ENCODE assay signal across 1 cellular context in genomic region chr17:8176197-8176940, GRCh38.
TF ChIP-seq lines count a peak whose summit lies in the region.

Gene TMEM107 (minus strand): TSS chr17:8176380. CDS start chr17:8176286, 94 bp downstream.

TF ChIP-seq in HepG2, 621 proteins besides CTCF, POLR2A, EP300 and RAD21 (continued from another document and continues in another):
- TF ChIP-seq, protein P1, sequence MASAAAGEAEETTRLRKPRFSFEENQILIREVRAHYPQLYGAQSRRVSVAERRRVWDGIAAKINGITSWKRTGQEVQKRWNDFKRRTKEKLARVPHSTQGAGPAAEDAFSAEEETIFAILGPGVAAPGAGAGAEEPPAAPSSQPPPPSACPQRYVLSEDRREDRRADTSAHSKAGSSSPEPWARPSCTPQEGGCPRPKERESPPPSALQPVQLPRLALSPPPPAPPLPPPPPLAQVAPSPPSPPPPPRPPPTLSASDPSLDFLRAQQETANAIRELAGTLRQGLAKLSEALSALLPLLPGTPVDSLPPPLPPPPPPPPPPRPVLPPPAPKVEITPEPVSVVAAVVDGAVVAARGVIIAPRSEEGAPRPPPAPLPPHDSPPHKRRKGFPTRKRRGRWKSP (CRISPR knock-in tag; IDR thresholded peaks at IDR 0.05), result no peak
- no peak; the same call in 1 of the 2 replicates for TF ChIP-seq IRX3 (CRISPR knock-in tag; IDR thresholded peaks at IDR 0.05; ENCODE audit: borderline replicate concordance, low read depth)
- no peak; the same call in 1 of the 2 replicates for TF ChIP-seq ZSCAN9 (CRISPR knock-in tag; IDR thresholded peaks at IDR 0.05; ENCODE audit: borderline replicate concordance)
- peak; percentile 15; the same call in 1 of the 2 replicates for TF ChIP-seq ZBTB20 (CRISPR knock-in tag; IDR thresholded peaks at IDR 0.05; ENCODE audit: borderline replicate concordance, low read depth)
- TF ChIP-seq, protein P2, sequence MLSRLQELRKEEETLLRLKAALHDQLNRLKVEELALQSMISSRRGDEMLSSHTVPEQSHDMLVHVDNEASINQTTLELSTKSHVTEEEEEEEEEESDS (CRISPR knock-in tag; IDR thresholded peaks at IDR 0.05; ENCODE audit: borderline replicate concordance), result no peak
- TF ChIP-seq ZNF343 (CRISPR knock-in tag; IDR thresholded peaks at IDR 0.05), result no peak
- no peak for TF ChIP-seq HES4 (CRISPR knock-in tag; IDR thresholded peaks at IDR 0.05; ENCODE audit: borderline replicate concordance)
- no peak for TF ChIP-seq RORA (CRISPR knock-in tag; IDR thresholded peaks at IDR 0.05)
- TF ChIP-seq ZNF83 (CRISPR knock-in tag; IDR thresholded peaks at IDR 0.05; ENCODE audit: borderline replicate concordance), result no peak
- TF ChIP-seq SAP130 (CRISPR knock-in tag; IDR thresholded peaks at IDR 0.05; ENCODE audit: low read depth), result peak; percentile 93
- no peak for TF ChIP-seq NFIB (CRISPR knock-in tag; IDR thresholded peaks at IDR 0.05; ENCODE audit: borderline replicate concordance)
- no peak; the same call in 1 of the 2 replicates for TF ChIP-seq MAX (IDR thresholded peaks at IDR 0.05)
- no peak for TF ChIP-seq RELA (CRISPR knock-in tag; IDR thresholded peaks at IDR 0.05)
- TF ChIP-seq ZNF660 (CRISPR knock-in tag; IDR thresholded peaks at IDR 0.05; ENCODE audit: borderline replicate concordance, low read depth), result no peak
- no peak for TF ChIP-seq KDM1A (CRISPR knock-in tag; IDR thresholded peaks at IDR 0.05)
- TF ChIP-seq, protein P3, sequence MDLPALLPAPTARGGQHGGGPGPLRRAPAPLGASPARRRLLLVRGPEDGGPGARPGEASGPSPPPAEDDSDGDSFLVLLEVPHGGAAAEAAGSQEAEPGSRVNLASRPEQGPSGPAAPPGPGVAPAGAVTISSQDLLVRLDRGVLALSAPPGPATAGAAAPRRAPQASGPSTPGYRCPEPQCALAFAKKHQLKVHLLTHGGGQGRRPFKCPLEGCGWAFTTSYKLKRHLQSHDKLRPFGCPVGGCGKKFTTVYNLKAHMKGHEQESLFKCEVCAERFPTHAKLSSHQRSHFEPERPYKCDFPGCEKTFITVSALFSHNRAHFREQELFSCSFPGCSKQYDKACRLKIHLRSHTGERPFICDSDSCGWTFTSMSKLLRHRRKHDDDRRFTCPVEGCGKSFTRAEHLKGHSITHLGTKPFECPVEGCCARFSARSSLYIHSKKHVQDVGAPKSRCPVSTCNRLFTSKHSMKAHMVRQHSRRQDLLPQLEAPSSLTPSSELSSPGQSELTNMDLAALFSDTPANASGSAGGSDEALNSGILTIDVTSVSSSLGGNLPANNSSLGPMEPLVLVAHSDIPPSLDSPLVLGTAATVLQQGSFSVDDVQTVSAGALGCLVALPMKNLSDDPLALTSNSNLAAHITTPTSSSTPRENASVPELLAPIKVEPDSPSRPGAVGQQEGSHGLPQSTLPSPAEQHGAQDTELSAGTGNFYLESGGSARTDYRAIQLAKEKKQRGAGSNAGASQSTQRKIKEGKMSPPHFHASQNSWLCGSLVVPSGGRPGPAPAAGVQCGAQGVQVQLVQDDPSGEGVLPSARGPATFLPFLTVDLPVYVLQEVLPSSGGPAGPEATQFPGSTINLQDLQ (CRISPR knock-in tag; IDR thresholded peaks at IDR 0.05), result 0 out of 2 replicates have a peak, but pooled peaks have one; percentile 29
- TF ChIP-seq ZNF556 (CRISPR knock-in tag; IDR thresholded peaks at IDR 0.05; ENCODE audit: borderline replicate concordance), result 0 out of 2 replicates have a peak, but pooled peaks have one; percentile 52
- TF ChIP-seq EEA1 (CRISPR knock-in tag; IDR thresholded peaks at IDR 0.05; ENCODE audit: borderline replicate concordance), result peak; percentile 40; the same call in 1 of the 2 replicates
- no peak for TF ChIP-seq MAZ (IDR thresholded peaks at IDR 0.05; ENCODE audit: borderline replicate concordance, low read depth, low read length)
- TF ChIP-seq MAZ (CRISPR knock-in tag; IDR thresholded peaks at IDR 0.05; ENCODE audit: low read depth), result peak; percentile 50; the same call in 1 of the 2 replicates
- peak; percentile 85 for TF ChIP-seq ZNF607 (CRISPR knock-in tag; IDR thresholded peaks at IDR 0.05; ENCODE audit: borderline replicate concordance)
- TF ChIP-seq, protein P4, sequence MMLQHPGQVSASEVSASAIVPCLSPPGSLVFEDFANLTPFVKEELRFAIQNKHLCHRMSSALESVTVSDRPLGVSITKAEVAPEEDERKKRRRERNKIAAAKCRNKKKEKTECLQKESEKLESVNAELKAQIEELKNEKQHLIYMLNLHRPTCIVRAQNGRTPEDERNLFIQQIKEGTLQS (CRISPR knock-in tag; IDR thresholded peaks at IDR 0.05), result no peak
- no peak for TF ChIP-seq SP2 (CRISPR knock-in tag; IDR thresholded peaks at IDR 0.05)
- peak; percentile 6; the same call in 1 of the 2 replicates for TF ChIP-seq SALL1 (CRISPR knock-in tag; IDR thresholded peaks at IDR 0.05)
- TF ChIP-seq RXRA (CRISPR knock-in tag; IDR thresholded peaks at IDR 0.05), result peak; percentile 48; the same call in 1 of the 2 replicates
- no peak for TF ChIP-seq HDAC1 (CRISPR knock-in tag; IDR thresholded peaks at IDR 0.05)
- TF ChIP-seq ZBTB2 (CRISPR knock-in tag; IDR thresholded peaks at IDR 0.05; ENCODE audit: low read depth), result no peak
- no peak for TF ChIP-seq NONO (IDR thresholded peaks at IDR 0.05)
- 0 out of 2 replicates have a peak, but pooled peaks have one; percentile 19 for TF ChIP-seq NONO (CRISPR knock-in tag; conservative IDR thresholded peaks at IDR 0.05)
- TF ChIP-seq WIZ (CRISPR knock-in tag; IDR thresholded peaks at IDR 0.05), result no peak
- TF ChIP-seq CBX5 (CRISPR knock-in tag; IDR thresholded peaks at IDR 0.05; ENCODE audit: borderline replicate concordance), result no peak
- TF ChIP-seq KDM3A (CRISPR knock-in tag; IDR thresholded peaks at IDR 0.05; ENCODE audit: low read depth), result no peak
- no peak for TF ChIP-seq SP5 (CRISPR knock-in tag; IDR thresholded peaks at IDR 0.05; ENCODE audit: borderline replicate concordance, low read depth)
- TF ChIP-seq ZNF747 (CRISPR knock-in tag; IDR thresholded peaks at IDR 0.05; ENCODE audit: borderline replicate concordance), result 0 out of 2 replicates have a peak, but pooled peaks have one; percentile 17
- TF ChIP-seq ATF7-NPFF (CRISPR knock-in tag; IDR thresholded peaks at IDR 0.05; ENCODE audit: low read depth), result 0 out of 2 replicates have a peak, but pooled peaks have one; percentile 25
- peak; percentile 87 for TF ChIP-seq HNRNPLL (IDR thresholded peaks at IDR 0.05; ENCODE audit: low read depth, low read length, poor library complexity, severe bottlenecking)
- TF ChIP-seq ZNF768 (CRISPR knock-in tag; IDR thresholded peaks at IDR 0.05), result peak; percentile 52
- TF ChIP-seq, protein P5, sequence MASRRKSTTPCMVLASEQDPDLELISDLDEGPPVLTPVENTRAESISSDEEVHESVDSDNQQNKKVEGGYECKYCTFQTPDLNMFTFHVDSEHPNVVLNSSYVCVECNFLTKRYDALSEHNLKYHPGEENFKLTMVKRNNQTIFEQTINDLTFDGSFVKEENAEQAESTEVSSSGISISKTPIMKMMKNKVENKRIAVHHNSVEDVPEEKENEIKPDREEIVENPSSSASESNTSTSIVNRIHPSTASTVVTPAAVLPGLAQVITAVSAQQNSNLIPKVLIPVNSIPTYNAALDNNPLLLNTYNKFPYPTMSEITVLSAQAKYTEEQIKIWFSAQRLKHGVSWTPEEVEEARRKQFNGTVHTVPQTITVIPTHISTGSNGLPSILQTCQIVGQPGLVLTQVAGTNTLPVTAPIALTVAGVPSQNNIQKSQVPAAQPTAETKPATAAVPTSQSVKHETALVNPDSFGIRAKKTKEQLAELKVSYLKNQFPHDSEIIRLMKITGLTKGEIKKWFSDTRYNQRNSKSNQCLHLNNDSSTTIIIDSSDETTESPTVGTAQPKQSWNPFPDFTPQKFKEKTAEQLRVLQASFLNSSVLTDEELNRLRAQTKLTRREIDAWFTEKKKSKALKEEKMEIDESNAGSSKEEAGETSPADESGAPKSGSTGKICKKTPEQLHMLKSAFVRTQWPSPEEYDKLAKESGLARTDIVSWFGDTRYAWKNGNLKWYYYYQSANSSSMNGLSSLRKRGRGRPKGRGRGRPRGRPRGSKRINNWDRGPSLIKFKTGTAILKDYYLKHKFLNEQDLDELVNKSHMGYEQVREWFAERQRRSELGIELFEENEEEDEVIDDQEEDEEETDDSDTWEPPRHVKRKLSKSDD (CRISPR knock-in tag; IDR thresholded peaks at IDR 0.05; ENCODE audit: low read depth), result no peak
- no peak for TF ChIP-seq TBP (CRISPR knock-in tag; IDR thresholded peaks at IDR 0.05)
- TF ChIP-seq TFDP1 (CRISPR knock-in tag; IDR thresholded peaks at IDR 0.05; ENCODE audit: borderline replicate concordance), result peak; percentile 80; the same call in 1 of the 2 replicates
- peak; percentile 80 for TF ChIP-seq SPEN (CRISPR knock-in tag; IDR thresholded peaks at IDR 0.05; ENCODE audit: low read depth)
- TF ChIP-seq, protein P6, sequence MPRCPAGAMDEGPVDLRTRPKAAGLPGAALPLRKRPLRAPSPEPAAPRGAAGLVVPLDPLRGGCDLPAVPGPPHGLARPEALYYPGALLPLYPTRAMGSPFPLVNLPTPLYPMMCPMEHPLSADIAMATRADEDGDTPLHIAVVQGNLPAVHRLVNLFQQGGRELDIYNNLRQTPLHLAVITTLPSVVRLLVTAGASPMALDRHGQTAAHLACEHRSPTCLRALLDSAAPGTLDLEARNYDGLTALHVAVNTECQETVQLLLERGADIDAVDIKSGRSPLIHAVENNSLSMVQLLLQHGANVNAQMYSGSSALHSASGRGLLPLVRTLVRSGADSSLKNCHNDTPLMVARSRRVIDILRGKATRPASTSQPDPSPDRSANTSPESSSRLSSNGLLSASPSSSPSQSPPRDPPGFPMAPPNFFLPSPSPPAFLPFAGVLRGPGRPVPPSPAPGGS (CRISPR knock-in tag; IDR thresholded peaks at IDR 0.05), result peak; percentile 22; the same call in 1 of the 2 replicates
- 0 out of 2 replicates have a peak, but pooled peaks have one; percentile 13 for TF ChIP-seq ZNF142 (CRISPR knock-in tag; IDR thresholded peaks at IDR 0.05)
- TF ChIP-seq PPARG (CRISPR knock-in tag; conservative IDR thresholded peaks at IDR 0.05), result no peak
- TF ChIP-seq, protein P7, sequence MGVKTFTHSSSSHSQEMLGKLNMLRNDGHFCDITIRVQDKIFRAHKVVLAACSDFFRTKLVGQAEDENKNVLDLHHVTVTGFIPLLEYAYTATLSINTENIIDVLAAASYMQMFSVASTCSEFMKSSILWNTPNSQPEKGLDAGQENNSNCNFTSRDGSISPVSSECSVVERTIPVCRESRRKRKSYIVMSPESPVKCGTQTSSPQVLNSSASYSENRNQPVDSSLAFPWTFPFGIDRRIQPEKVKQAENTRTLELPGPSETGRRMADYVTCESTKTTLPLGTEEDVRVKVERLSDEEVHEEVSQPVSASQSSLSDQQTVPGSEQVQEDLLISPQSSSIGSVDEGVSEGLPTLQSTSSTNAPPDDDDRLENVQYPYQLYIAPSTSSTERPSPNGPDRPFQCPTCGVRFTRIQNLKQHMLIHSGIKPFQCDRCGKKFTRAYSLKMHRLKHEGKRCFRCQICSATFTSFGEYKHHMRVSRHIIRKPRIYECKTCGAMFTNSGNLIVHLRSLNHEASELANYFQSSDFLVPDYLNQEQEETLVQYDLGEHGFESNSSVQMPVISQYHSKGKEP (CRISPR knock-in tag; IDR thresholded peaks at IDR 0.05), result no peak
